Comparison of ENCODE assay signal across 17 cellular contexts in the genomic region with DNA sequence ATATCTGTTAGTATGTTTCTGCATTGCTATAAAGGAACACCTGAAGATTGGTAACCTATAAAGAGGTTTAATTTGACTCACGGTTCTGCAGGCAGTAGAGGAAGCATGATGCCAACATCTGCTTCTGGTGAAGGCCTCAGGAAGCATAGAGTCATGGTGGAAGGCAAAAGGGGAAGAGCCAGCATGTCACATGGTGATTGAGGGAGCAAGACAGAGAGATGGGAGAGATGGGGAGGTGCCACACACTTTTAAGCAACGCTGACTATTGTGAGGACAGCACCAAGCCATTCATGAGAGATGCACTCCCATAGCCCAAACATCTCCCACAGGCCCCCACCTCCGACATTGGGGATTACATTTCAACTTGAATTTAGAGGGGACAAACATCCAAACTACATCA. TPM values are rescaled to one million over a fixed set of nuclear protein-coding genes. Genes with fewer than 3 reads are reported as not detected.
A peak's percentile ranks its signal among the peaks of the same experiment; 100 is the strongest.
DNase-seq lines count a peak whose midpoint lies in the region; ATAC-seq and TF ChIP-seq lines count a peak whose summit lies in the region.
"Had no signal": no experiment of that assay in that cellular context is flagged by ENCODE, and none has a peak within 500 bp of the region (broad histone marks: within the 10 kb centered on the region; RNA-seq: fewer than 3 reads in every experiment).

No MANE protein-coding gene starts in this region.

- no peak overlapping the region for H3K4me3 ChIP-seq in tibial artery
- H3K4me3 ChIP-seq: skin epidermis, vagina had no signal

- TF ChIP-seq CTCF in activated B cell treated with CpG ODN at 0.5 μM for 24 hours (IDR thresholded peaks at IDR 0.05) (no peak), tibial artery (IDR thresholded peaks at IDR 0.05) (no peak)

- no peak overlapping the region for H3K27ac Mint-ChIP-seq in stimulated activated naive CD8-positive, alpha-beta T cell treated with anti-CD3 and anti-CD28 coated beads, Interleukin-15, amount 100 ng/mL, for 72 hours
- H3K27ac Mint-ChIP-seq in activated B cell treated with CpG ODN at 0.5 μM for 24 hours = peak overlapping the region; percentile 78
- H3K27ac Mint-ChIP-seq: endodermal cell, H9 had no signal

- H3K9me3 Mint-ChIP-seq in stimulated activated naive CD8-positive, alpha-beta T cell treated with anti-CD3 and anti-CD28 coated beads, Interleukin-15, amount 100 ng/mL, for 72 hours = no peaks in the 10 kb centered on the region
- H3K9me3 Mint-ChIP-seq in activated B cell treated with CpG ODN at 0.5 μM for 24 hours = no peaks in the 10 kb centered on the region
- H3K9me3 Mint-ChIP-seq: H9, neural crest cell had no signal

- no peak overlapping the region for H3K4me3 Mint-ChIP-seq in stimulated activated naive CD8-positive, alpha-beta T cell treated with anti-CD3 and anti-CD28 coated beads, Interleukin-15, amount 100 ng/mL, for 72 hours
- no peak overlapping the region for H3K4me3 Mint-ChIP-seq in activated B cell treated with CpG ODN at 0.5 μM for 24 hours
- H3K4me3 Mint-ChIP-seq: endodermal cell, H9, neural crest cell had no signal

- no peak overlapping the region for H3K27ac ChIP-seq in tibial artery
- H3K27ac ChIP-seq: vagina had no signal

- no peaks in the 10 kb centered on the region for H3K9me3 ChIP-seq in tibial artery
- H3K9me3 ChIP-seq: vagina had no signal

- no peaks in the 10 kb centered on the region for H3K27me3 Mint-ChIP-seq in stimulated activated naive CD8-positive, alpha-beta T cell treated with anti-CD3 and anti-CD28 coated beads, Interleukin-15, amount 100 ng/mL, for 72 hours
- H3K27me3 Mint-ChIP-seq in activated B cell treated with CpG ODN at 0.5 μM for 24 hours = no peaks in the 10 kb centered on the region

- H3K4me1 Mint-ChIP-seq in stimulated activated naive CD8-positive, alpha-beta T cell treated with anti-CD3 and anti-CD28 coated beads, Interleukin-15, amount 100 ng/mL, for 72 hours = peaks cover 20% of the 10 kb centered on the region
- H3K4me1 Mint-ChIP-seq in activated B cell treated with CpG ODN at 0.5 μM for 24 hours = peaks cover 11% of the 10 kb centered on the region
- H3K4me1 Mint-ChIP-seq: endodermal cell, H9, neural crest cell had no signal

- intact Hi-C loops in activated B cell treated with CpG ODN at 0.5 μM for 24 hours (cut with micrococcal nuclease) = no loop called here
- intact Hi-C loops in tibial artery (cut with DNase I; ENCODE audit: low total_unique reads) = no loop called here

- H3K36me3 ChIP-seq in tibial artery = peaks cover 16 to 20% (median 17%) of the 10 kb centered on the region in 3 donors
- H3K36me3 ChIP-seq: vagina had no signal

- peaks cover 25% of the 10 kb centered on the region for H3K36me3 Mint-ChIP-seq in activated B cell treated with CpG ODN at 0.5 μM for 24 hours (ENCODE audit: low read depth)

- no peak for ATAC-seq in stimulated activated naive CD8-positive, alpha-beta T cell treated with anti-CD3 and anti-CD28 coated beads, Interleukin-15, Interleukin-2, amounts not matched to agents 100 U/mL and 50 U/mL, for 24 hours
- ATAC-seq in stimulated activated naive CD8-positive, alpha-beta T cell treated with anti-CD3 and anti-CD28 coated beads, Interleukin-15, amount 100 ng/mL, for 72 hours = no peak
- ATAC-seq in HG03175 (IDR thresholded peaks at IDR 0.05; ENCODE audit: unreplicated experiment) (peak; percentile 13), activated B cell treated with CpG ODN at 0.5 μM for 24 hours (ENCODE audit: low read depth) (peak; percentile 45), GM19455 (IDR thresholded peaks at IDR 0.05; ENCODE audit: unreplicated experiment) (no peak)
- ATAC-seq: left colon had no signal

- CTCF ChIA-PET in activated B cell treated with CpG ODN at 0.5 μM for 24 hours (lab: Charles Lee) = interaction anchor here (1.8 kb wide), 2 partner anchors 994 to 1089 kb away, joined by 4 to 6 read pairs; no protein-coding TSS in a partner anchor

- no peaks in the 10 kb centered on the region for H3K4me1 ChIP-seq in tibial artery
- H3K4me1 ChIP-seq: vagina had no signal

- peak; percentile 4 for DNase-seq in stimulated activated naive CD8-positive, alpha-beta T cell treated with anti-CD3 and anti-CD28 coated beads, Interleukin-15, Interleukin-2, amounts not matched to agents 100 U/mL and 50 U/mL, for 24 hours
- no peak for DNase-seq in stimulated activated naive CD8-positive, alpha-beta T cell treated with anti-CD3 and anti-CD28 coated beads, Interleukin-15, amount 100 ng/mL, for 72 hours
- DNase-seq in activated B cell treated with CpG ODN at 0.5 μM for 24 hours (no peak), NCI-H345 treated with DMSO at 0.1 percent for 48 hours (lab: John Stamatoyannopoulos, UW; ENCODE audit: unreplicated experiment) (no peak), pons (ENCODE audit: low spot score) (no peak), tibial artery (no peak)
- DNase-seq: endodermal cell, glutamatergic neuron, H9, left colon, NCI-H1092 treated with DMSO at 0.1 percent for 48 hours, NCI-H82 had no signal

- H3K27me3 ChIP-seq in tibial artery = no peaks in the 10 kb centered on the region
- H3K27me3 ChIP-seq: vagina had no signal

- POLR2A ChIA-PET in activated B cell treated with CpG ODN at 0.5 μM for 24 hours (lab: Charles Lee) = no interaction called here

RNA-seq across cellular contexts. Expression of gene COG6, which starts 32.8 kb away (rescaled TPM):
- total RNA-seq in activated B cell treated with CpG ODN at 0.5 μM for 24 hours = 28.9 and 29.6 TPM in 2 replicates

Comparison
In these comparisons a context has a peak if more than half of its experiments do, and no peak if none do; other contexts are left out.
1. ATAC-seq: peak in HG03175 (single experiment) and activated B cell treated with CpG ODN at 0.5 μM for 24 hours (single experiment); none in stimulated activated naive CD8-positive, alpha-beta T cell treated with anti-CD3 and anti-CD28 coated beads, Interleukin-15, Interleukin-2, amounts not matched to agents 100 U/mL and 50 U/mL, for 24 hours (single experiment), stimulated activated naive CD8-positive, alpha-beta T cell treated with anti-CD3 and anti-CD28 coated beads, Interleukin-15, amount 100 ng/mL, for 72 hours (single experiment) and GM19455 (single experiment).